ENCODE assay signal across 4 cellular contexts in the genomic region with DNA sequence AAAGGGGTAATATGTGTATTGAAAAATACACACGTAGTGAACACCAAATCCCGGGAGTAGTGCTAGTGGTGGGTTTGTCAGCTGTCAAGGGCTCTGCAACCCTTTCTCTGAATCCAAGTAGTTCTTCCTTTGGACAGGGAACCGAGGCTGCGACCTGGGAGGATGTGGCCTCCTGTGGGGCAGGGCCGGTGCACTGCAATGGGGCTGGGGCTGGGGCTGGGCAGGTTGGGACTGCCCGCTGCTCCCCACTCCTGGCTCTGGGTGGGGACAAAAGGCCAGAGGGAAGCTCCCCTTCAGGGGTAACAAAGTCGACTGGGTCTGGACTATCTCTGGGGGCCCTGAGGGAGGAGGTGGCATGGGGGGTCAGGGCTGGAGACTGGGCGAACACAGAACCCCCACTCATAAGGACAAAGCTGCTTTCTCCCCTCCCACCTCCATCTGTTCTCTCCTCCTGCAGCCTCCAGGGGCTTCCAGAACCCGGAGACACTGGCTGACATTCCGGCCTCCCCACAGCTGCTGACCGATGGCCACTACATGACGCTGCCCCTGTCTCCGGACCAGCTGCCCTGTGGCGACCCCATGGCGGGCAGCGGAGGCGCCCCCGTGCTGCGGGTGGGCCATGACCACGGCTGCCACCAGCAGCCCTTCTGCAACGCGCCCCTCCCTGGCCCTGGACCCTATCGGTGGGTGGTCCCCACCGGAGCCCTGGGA. TPM values are rescaled to one million over a fixed set of nuclear protein-coding genes. Genes with fewer than 3 reads are reported as not detected.
"Had no signal": no experiment of that assay in that cellular context is flagged by ENCODE, and none has a peak within 500 bp of the region (broad histone marks: within the 10 kb centered on the region; RNA-seq: fewer than 3 reads in every experiment).

No MANE protein-coding gene starts in this region.

RNA-seq across cellular contexts. Expression of a gene that starts 1.0 kb away (rescaled TPM):
- polyA plus RNA-seq: IgD-negative memory B cell had no signal

RNA-seq across cellular contexts. Expression of a gene that starts 31.7 kb away (rescaled TPM):
- total RNA-seq: LHCN-M2, MCF 10A, SJSA1 had no signal
